2 cellular contexts compared by ENCODE assay signal in the genomic region with DNA sequence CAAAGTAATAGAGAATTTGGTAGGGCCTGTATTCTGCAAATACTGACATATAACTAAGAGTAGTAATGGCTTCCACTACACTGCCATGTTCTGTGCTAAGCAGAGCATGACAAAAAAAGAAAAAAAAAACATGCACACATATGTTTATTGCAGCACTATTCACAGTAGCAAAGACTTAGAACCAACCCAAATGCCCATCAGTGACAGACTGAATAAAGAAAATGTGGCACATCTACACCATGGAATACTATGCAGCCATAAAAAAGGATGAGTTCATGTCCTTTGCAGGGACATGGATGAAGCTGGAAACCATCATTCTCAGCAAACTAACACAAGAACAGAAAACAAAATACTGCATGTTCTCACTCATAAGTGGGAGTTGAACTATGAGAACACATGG. TPM values are rescaled to one million over a fixed set of nuclear protein-coding genes. Genes with fewer than 3 reads are reported as not detected.
DNase-seq lines count a peak whose midpoint lies in the region; ATAC-seq, FAIRE-seq and TF ChIP-seq lines count a peak whose summit lies in the region.
"Not testable (repeated sequence)": the region's sequence is repeated elsewhere in the genome, so short reads cannot be mapped to it uniquely, and the experiment has no call there.

No MANE protein-coding gene starts in this region.

- H4K20me1 ChIP-seq in K562 (replicated peaks; ENCODE audit: control insufficient read depth, insufficient read depth, low read length), result not testable (repeated sequence)

- not testable (repeated sequence) for H3K27ac ChIP-seq in HEK293 (ENCODE audit: extremely low read depth, low read depth, low read length); K562 (ENCODE audit: extremely low read depth, low read depth, low read length)

- not testable (repeated sequence) for H3K4me3 ChIP-seq in HEK293 (ENCODE audit: low read depth, low read length); K562

- DNase-seq in K562 (ENCODE audit: extremely low read depth in 1 of 4, low spot score in 3 of 4), result not testable (repeated sequence)

- not testable (repeated sequence) for TF ChIP-seq EP300 in K562 (IDR thresholded peaks at IDR 0.05; ENCODE audit: low read length)

- in situ Hi-C loops in K562 (cut with MboI), result not testable (repeated sequence)

- H2AFZ ChIP-seq in K562 (ENCODE audit: low read depth, low read length), result not testable (repeated sequence)

- H3K27me3 ChIP-seq in K562 (ENCODE audit: control insufficient read depth in 2 of 2, insufficient read depth in 2 of 2, low read length in 2 of 2), result not testable (repeated sequence)

- not testable (repeated sequence) for ATAC-seq in K562

- not testable (repeated sequence) for BruUV-seq in K562 (replicated peaks; lab: Mats Ljungman, UMichigan)

- H3K36me3 ChIP-seq in HEK293 (ENCODE audit: control insufficient read depth in 2 of 2, insufficient read depth in 1 of 2, low read length in 2 of 2), result peaks cover 0 to 17% of the 10 kb centered on the region in 2 experiments
- not testable (repeated sequence) for H3K36me3 ChIP-seq in K562 (ENCODE audit: control insufficient read depth, insufficient read depth, low read length)

- FAIRE-seq in K562 (lab: Jason Lieb, UNC), result not testable (repeated sequence)

- TF ChIP-seq RAD21 in K562 (CRISPR knock-in tag; conservative IDR thresholded peaks at IDR 0.05 in 1 of 2, IDR thresholded peaks at IDR 0.05 in 1 of 2), result not testable (repeated sequence)

- H3K9me3 ChIP-seq in HEK293 (ENCODE audit: control insufficient read depth, insufficient read depth, low read depth, low read length); K562 (replicated peaks; ENCODE audit: control insufficient read depth, insufficient read depth, low read depth, low read length): not testable (repeated sequence)

- H3K79me2 ChIP-seq in K562 (ENCODE audit: control insufficient read depth, insufficient read depth, low read length), result not testable (repeated sequence)

- POLR2A ChIA-PET in HEK293 (lab: Yijun Ruan, JAX); K562 (lab: Yijun Ruan, JAX): not testable (repeated sequence)

- H3K4me2 ChIP-seq in K562 (ENCODE audit: insufficient read depth, low read length), result not testable (repeated sequence)

- not testable (repeated sequence) for H3K4me1 ChIP-seq in HEK293 (ENCODE audit: control insufficient read depth, insufficient read depth, low read length); K562 (replicated peaks in 1 of 2; ENCODE audit: control insufficient read depth in 2 of 2, insufficient read depth in 2 of 2, low read length in 2 of 2)

- H3K9me1 ChIP-seq in K562 (ENCODE audit: control insufficient read depth, insufficient read depth, low read length), result not testable (repeated sequence)

- CTCF ChIA-PET in HEK293 (lab: Yijun Ruan, JAX), result interaction anchor here (0.5 to 1.8 kb wide), 4 partner anchors 14 to 297 kb away, joined by 3 to 14 read pairs (median 3); no protein-coding TSS in a partner anchor
- CTCF ChIA-PET in K562 (lab: Yijun Ruan, JAX; ENCODE audit: low intra/inter-chr PET ratio), result not testable (repeated sequence)

- not testable (repeated sequence) for TF ChIP-seq POLR2A in K562 (conservative IDR thresholded peaks at IDR 0.05)

- intact Hi-C loops in K562 (cut with micrococcal nuclease), result not testable (repeated sequence)

- TF ChIP-seq CTCF in HEK293 (tag by site-specific recombination; IDR thresholded peaks at IDR 0.05); K562 (IDR thresholded peaks at IDR 0.05 in 2 of 3, conservative IDR thresholded peaks at IDR 0.05 in 1 of 3; ENCODE audit: insufficient read depth in 2 of 3, low read depth in 1 of 3, low read length in 3 of 3): not testable (repeated sequence)

- H3K9ac ChIP-seq in K562 (ENCODE audit: insufficient read depth in 1 of 2, low read depth in 2 of 2, low read length in 2 of 2), result not testable (repeated sequence)

TF ChIP-seq in HEK293, 187 proteins besides CTCF, POLR2A, EP300 and RAD21:
- peak; percentile 60 for TF ChIP-seq ZNF146 (tag by site-specific recombination; IDR thresholded peaks at IDR 0.05)

TF ChIP-seq in K562, 482 proteins besides CTCF, POLR2A, EP300 and RAD21:
- peak; percentile 53 for TF ChIP-seq ZNF146 (CRISPR knock-in tag; IDR thresholded peaks at IDR 0.05; ENCODE audit: unreplicated experiment)
TF ChIP-seq in K562: peak in this region for 1; not testable (repeated sequence) for 481.

RNA-seq across cellular contexts. Expression of gene GLIPR2, which starts 49.5 kb away (rescaled TPM):
- total RNA-seq in K562 (2011; cell fraction: chromatin; rRNA removed; ENCODE audit: low replicate concordance), result 3.2 and 3.8 TPM in 2 replicates
- total RNA-seq in K562 (2011; cell fraction: nucleolus; rRNA removed), result 1.7 and 2.2 TPM in 2 replicates
- 2.6 and 4.5 TPM in 2 replicates for total RNA-seq in K562 (2011; cell fraction: nucleoplasm; rRNA removed)
- total RNA-seq in K562 (2014; rRNA removed) (2.0 and 4.0 TPM in 2 replicates), K562 (2014; rRNA removed; fragmentation: Illumina TruSeq; extraction: Trizol) (2.2 and 2.4 TPM in 2 replicates), K562 (2015; rRNA removed; fragmentation: Illumina TruSeq; extraction: Trizol) (1.4 TPM in 2 replicates), K562 (2021) (3.8 and 4.7 TPM in 2 replicates)
- polyA plus RNA-seq in K562 (2011; rRNA removed) (6.9 and 8.8 TPM in 2 replicates), K562 (2014; fragmentation: Illumina TruSeq; extraction: Trizol) (4.4 and 4.8 TPM in 2 replicates), K562 (2014; fragmentation: Nextera tagmentation; extraction: Ambion mirVana) (1 to 10 TPM; 2.7 to 2.9 TPM), K562 (2014; rRNA removed) (4.0 and 4.6 TPM in 2 replicates)
- polyA plus RNA-seq in K562 (2011; cell fraction: cytosol; rRNA removed), result 5.0 and 5.2 TPM in 2 replicates
- polyA plus RNA-seq in K562 (2011; cell fraction: nucleus; rRNA removed), result 2.9 and 3.2 TPM in 2 replicates
- polyA plus RNA-seq in K562 (2012), result 2.2 and 2.3 TPM in 2 replicates
- polyA minus RNA-seq in K562 (2011; rRNA and poly(A)+ RNA removed), result 6.3 and 7.9 TPM in 2 replicates
- polyA minus RNA-seq in K562 (2011; cell fraction: cytosol; rRNA and poly(A)+ RNA removed), result 2.5 and 4.0 TPM in 2 replicates
- polyA minus RNA-seq in K562 (2011; cell fraction: nucleus; rRNA and poly(A)+ RNA removed), result 0.56 and 0.67 TPM in 2 replicates

RNA-seq across cellular contexts. Expression of gene RECK, which starts 50.3 kb away (rescaled TPM):
- total RNA-seq in K562 (2011; cell fraction: chromatin; rRNA removed; ENCODE audit: low replicate concordance), result 0.26 TPM in 1 of 2 replicates, not detected in the other
- total RNA-seq in K562 (2011; cell fraction: nucleolus; rRNA removed), result 0.13 and 0.33 TPM in 2 replicates
- 0.37 and 0.61 TPM in 2 replicates for total RNA-seq in K562 (2011; cell fraction: nucleoplasm; rRNA removed)
- total RNA-seq in K562 (2014; rRNA removed) (0.36 TPM in 1 of 2 replicates, not detected in the other), K562 (2014; rRNA removed; fragmentation: Illumina TruSeq; extraction: Trizol) (0.06 and 0.22 TPM in 2 replicates), K562 (2015; rRNA removed; fragmentation: Illumina TruSeq; extraction: Trizol) (0.04 and 0.08 TPM in 2 replicates), K562 (2021) (0.11 and 0.34 TPM in 2 replicates)
- polyA plus RNA-seq in K562 (2011; rRNA removed) (0.08 and 0.33 TPM in 2 replicates), K562 (2014; fragmentation: Illumina TruSeq; extraction: Trizol) (0.11 and 0.16 TPM in 2 replicates), K562 (2014; fragmentation: Nextera tagmentation; extraction: Ambion mirVana) (under 1 TPM; 0.06 to 0.07 TPM), K562 (2014; rRNA removed) (0.19 and 0.66 TPM in 2 replicates)
- polyA plus RNA-seq in K562 (2011; cell fraction: cytosol; rRNA removed), result 0.09 and 0.12 TPM in 2 replicates
- 0.04 and 0.07 TPM in 2 replicates for polyA plus RNA-seq in K562 (2011; cell fraction: nucleus; rRNA removed)
- 0.18 and 0.36 TPM in 2 replicates for polyA plus RNA-seq in K562 (2012)
- 0.21 TPM in 1 of 2 replicates, not detected in the other for polyA minus RNA-seq in K562 (2011; rRNA and poly(A)+ RNA removed)
- not detected in 2 replicates for polyA minus RNA-seq in K562 (2011; cell fraction: cytosol; rRNA and poly(A)+ RNA removed)
- polyA minus RNA-seq in K562 (2011; cell fraction: nucleus; rRNA and poly(A)+ RNA removed), result 0.13 TPM in 1 of 2 replicates, not detected in the other
